In the genomic region with DNA sequence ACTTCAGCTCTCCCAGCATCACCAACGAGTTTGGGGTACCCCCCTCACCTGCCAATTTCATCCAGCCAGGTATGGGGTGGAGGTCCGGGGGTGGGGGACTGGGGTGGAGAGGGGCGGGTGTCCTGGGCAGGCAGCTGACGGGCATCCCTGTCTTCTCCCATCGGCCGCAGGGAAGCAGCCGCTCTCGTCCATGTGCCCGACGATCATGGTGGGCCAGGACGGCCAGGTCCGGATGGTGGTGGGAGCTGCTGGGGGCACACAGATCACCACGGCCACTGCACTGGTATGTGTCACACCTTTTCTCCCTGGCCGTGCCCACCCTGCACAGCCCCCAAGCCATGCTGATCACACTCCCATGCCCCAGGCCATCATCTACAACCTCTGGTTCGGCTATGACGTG, we compare ENCODE assay signal across 7 cellular contexts. TPM values are rescaled to one million over a fixed set of nuclear protein-coding genes. Genes with fewer than 3 reads are reported as not detected.
DNase-seq lines count a peak whose midpoint lies in the region; TF ChIP-seq lines count a peak whose summit lies in the region.
"Not testable (repeated sequence)": the region's sequence is repeated elsewhere in the genome, so short reads cannot be mapped to it uniquely, and the experiment has no call there.
"Had no signal": no experiment of that assay in that cellular context is flagged by ENCODE, and none has a peak within 500 bp of the region (broad histone marks: within the 10 kb centered on the region; RNA-seq: fewer than 3 reads in every experiment).

No MANE protein-coding gene starts in this region.

- H3K27ac Mint-ChIP-seq in Calu3 (ENCODE audit: unreplicated experiment): not testable (repeated sequence)

- TF ChIP-seq CTCF in Calu3 (IDR thresholded peaks at IDR 0.05; ENCODE audit: unreplicated experiment); spleen (IDR thresholded peaks at IDR 0.05 in 8 of 11, conservative IDR thresholded peaks at IDR 0.05 in 3 of 11): not testable (repeated sequence)

- H3K4me3 ChIP-seq in spleen: not testable (repeated sequence)

- WGBS in spleen, 5 donors: 93 to 100% (median 94%) methylated on average over 5 to 12 of the region's 16 CpGs

- H3K36me3 Mint-ChIP-seq in Calu3 (ENCODE audit: insufficient read depth, unreplicated experiment): not testable (repeated sequence)

- H3K27me3 Mint-ChIP-seq in Calu3 (ENCODE audit: unreplicated experiment): not testable (repeated sequence)

- not testable (repeated sequence) for TF ChIP-seq POLR2A in spleen (IDR thresholded peaks at IDR 0.05)

- H3K4me1 Mint-ChIP-seq in Calu3 (ENCODE audit: low read depth, unreplicated experiment): peaks cover 11% of the 10 kb centered on the region

- TSS peak; percentile 58 for BruUV-seq in Calu3 (replicated peaks; lab: Mats Ljungman, UMichigan)

- peaks cover 0 to 25% (median 0%) of the 10 kb centered on the region in 6 donors for H3K36me3 ChIP-seq in spleen

- not testable (repeated sequence) for H3K4me3 Mint-ChIP-seq in Calu3 (ENCODE audit: low read depth, unreplicated experiment)

- not testable (repeated sequence) for H3K27me3 ChIP-seq in spleen (replicated peaks in 1 of 7)

- CTCF ChIA-PET in Calu3 (lab: Charles Lee): not testable (repeated sequence)

- not testable (repeated sequence) for H3K27ac ChIP-seq in spleen

- H3K9me3 ChIP-seq in spleen: not testable (repeated sequence)

- intact Hi-C loops in Calu3 (cut with micrococcal nuclease; ENCODE audit: unreplicated experiment); posterior vena cava (cut with DNase I); spleen (cut with DNase I; ENCODE audit: low total_unique reads): not testable (repeated sequence)

- not testable (repeated sequence) for DNase-seq in Calu3
- DNase-seq in posterior vena cava (ENCODE audit: low spot score): peak; percentile 42
- peak; percentile 41 for DNase-seq in spleen

- H3K9me3 Mint-ChIP-seq in Calu3 (ENCODE audit: low read depth, unreplicated experiment): not testable (repeated sequence)

- H3K4me1 ChIP-seq in spleen: peaks cover 0 to 30% (median 15%) of the 10 kb centered on the region in 6 donors

RNA-seq across cellular contexts. Expression of gene GGT1, which starts 24.9 kb away (rescaled TPM):
- total RNA-seq in Calu3 (2022) (63.8 and 79.3 TPM in 2 replicates), posterior vena cava (1 to 10 TPM; 5.1 to 6.3 TPM), spleen (10 to 100 TPM; 11.3 to 22.9 (median 18.4) TPM)
- 10 to 100 TPM; 10.9 to 27.2 (median 15.1) TPM for polyA plus RNA-seq in spleen

RNA-seq across cellular contexts. Expression of gene LRRC75B, which starts 35.0 kb away (rescaled TPM):
- total RNA-seq in Calu3 (2022): 14.4 and 14.5 TPM in 2 replicates
- 1 to 10 TPM; 6.6 to 9.3 TPM for total RNA-seq in posterior vena cava
- total RNA-seq in spleen: 1 to 10 TPM; 2.9 to 6.6 (median 5.3) TPM
- 1 to 10 TPM; 3.4 to 6.7 (median 6.4) TPM for polyA plus RNA-seq in spleen
- total RNA-seq: CD4-positive, alpha-beta T cell; CD4-positive, CD25-positive, alpha-beta regulatory T cell; CD8-positive, alpha-beta T cell had no signal
- polyA plus RNA-seq: CD8-positive, alpha-beta memory T cell had no signal
